Comparison of ENCODE assay signal across 9 cellular contexts in genomic region chr17:50056961-50057330, GRCh38. TPM values are rescaled to one million over a fixed set of nuclear protein-coding genes. Genes with fewer than 3 reads are reported as not detected.
A peak's percentile ranks its signal among the peaks of the same experiment; 100 is the strongest.
DNase-seq lines count a peak whose midpoint lies in the region; ATAC-seq, FAIRE-seq and TF ChIP-seq lines count a peak whose summit lies in the region.
"Had no signal": no experiment of that assay in that cellular context is flagged by ENCODE, and none has a peak within 500 bp of the region (broad histone marks: within the 10 kb centered on the region; RNA-seq: fewer than 3 reads in every experiment).

No MANE protein-coding gene starts in this region.

- H3K4me3 Mint-ChIP-seq in CD8-positive, alpha-beta T cell: peak overlapping the region; percentile 89
- peak overlapping the region; percentile 89 for H3K4me3 Mint-ChIP-seq in natural killer cell

- TF ChIP-seq RAD21 in H1 (IDR thresholded peaks at IDR 0.05 in 1 of 2, conservative IDR thresholded peaks at IDR 0.05 in 1 of 2; ENCODE audit: low read depth in 2 of 2, low read length in 2 of 2): no peak

- no peaks in the 10 kb centered on the region for H3K9me3 ChIP-seq in CD8-positive, alpha-beta T cell (ENCODE audit: low read length)
- H3K9me3 ChIP-seq in MM.1S (replicated peaks; ENCODE audit: insufficient read depth, low read length) (no peaks in the 10 kb centered on the region), H1 (ENCODE audit: insufficient read depth in 2 of 2, low read depth in 1 of 2, low read length in 1 of 2) (no peaks in the 10 kb centered on the region)

- no peaks in the 10 kb centered on the region for H3K36me3 ChIP-seq in CD8-positive, alpha-beta T cell (ENCODE audit: insufficient read depth, low read length)
- H3K36me3 ChIP-seq in MM.1S (replicated peaks; ENCODE audit: insufficient read depth, low read length): no peaks in the 10 kb centered on the region
- no peaks in the 10 kb centered on the region for H3K36me3 ChIP-seq in H1 (ENCODE audit: control insufficient read depth in 2 of 4, insufficient read depth in 4 of 4, low read length in 3 of 4)

- H4K8ac ChIP-seq in H1 (ENCODE audit: extremely low read depth, insufficient read depth, low read length): no peak overlapping the region

- intact Hi-C loops in CD8-positive, alpha-beta T cell (cut with DNase I, micrococcal nuclease): loop anchor here in 1 of 2 experiments (1.0 to 2.0 kb wide), 2 partner anchors 30 to 83 kb away; no protein-coding TSS in a partner anchor
- intact Hi-C loops in natural killer cell (cut with micrococcal nuclease): no loop called here

- FAIRE-seq in H1 (lab: Jason Lieb, UNC): no peak
- FAIRE-seq: K562 had no signal

- H3K56ac ChIP-seq in H1 (replicated peaks; ENCODE audit: insufficient read length, low read depth, low read length): no peak overlapping the region

- WGBS in H1 (ENCODE audit: extremely low coverage in 1 of 2, insufficient coverage in 1 of 2, insufficient read length in 1 of 2, insufficient replicate concordance in 2 of 2, low coverage in 1 of 2, low lambda C conversion rate in 2 of 2, missing lambda C conversion rate in 1 of 2), 2 experiments: 13% methylated on average over 13 of the region's 15 CpGs; no CpG with 5 or more reads in 1 of the 2 experiments

- H3K4ac ChIP-seq in H1 (replicated peaks; ENCODE audit: insufficient read length, low read depth, low read length): no peak overlapping the region

- no peak for ATAC-seq in CD8-positive, alpha-beta T cell
- ATAC-seq in natural killer cell: no peak

- POLR2A ChIA-PET in CD8-positive, alpha-beta T cell (lab: Charles Lee): interaction anchor here (2.6 kb wide), 1 partner anchor 37 kb away, joined by 9 read pairs; the partner anchor contains the start of gene PDK2
- POLR2A ChIA-PET in H1 (lab: Charles Lee; ENCODE audit: partially characterized antibody): interaction anchor here (1.0 to 3.7 kb wide), 8 partner anchors 12 to 69 kb away, joined by 3 to 23 read pairs (median 4); no protein-coding TSS in a partner anchor

- H2AFZ ChIP-seq in MM.1S (ENCODE audit: low read length) (0 out of 2 replicates have a peak overlapping the region, but pooled peaks have one; percentile 87), H1 (ENCODE audit: low read length) (peak overlapping the region; percentile 3; the same call in 1 of the 2 replicates)

- DNase-seq in CD8-positive, alpha-beta T cell: peak in 1 of 7 experiments; percentile 50
- no peak for DNase-seq in MM.1S
- DNase-seq in H1 (ENCODE audit: low read depth in 1 of 2, low spot score in 2 of 2): peak in 1 of 2 experiments; percentile 63
- DNase-seq in natural killer cell: no peak
- DNase-seq in CD1c-positive myeloid dendritic cell (ENCODE audit: extremely low spot score): no peak
- no peak for DNase-seq in stimulated activated CD4-positive, alpha-beta T cell treated with anti-CD3 and anti-CD28 coated beads, Interleukin-1b, Interleukin-23, amount 100 ng/mL, for 48 hours
- no peak for DNase-seq in activated CD4-positive, CD25-positive, alpha-beta regulatory T cell treated with anti-CD3 and anti-CD28 coated beads, Interleukin-2, amount 50 U/mL, for 72 hours
- no peak for DNase-seq in NCI-H146 treated with DMSO at 0.1 percent for 48 hours (lab: John Stamatoyannopoulos, UW; ENCODE audit: unreplicated experiment)

- no peak overlapping the region for H3K27ac Mint-ChIP-seq in CD8-positive, alpha-beta T cell
- H3K27ac Mint-ChIP-seq in natural killer cell: no peak overlapping the region

- H2AK5ac ChIP-seq in H1 (ENCODE audit: low read depth, low read length): no peak overlapping the region

- TF ChIP-seq POLR2A in H1 (IDR thresholded peaks at IDR 0.05; ENCODE audit: control extremely low read depth in 1 of 2, low read depth in 2 of 2, low read length in 2 of 2): no peak

- H3K79me2 ChIP-seq in MM.1S (ENCODE audit: low read length): peaks cover 30% of the 10 kb centered on the region
- no peaks in the 10 kb centered on the region for H3K79me2 ChIP-seq in H1 (ENCODE audit: control insufficient read depth in 1 of 2, insufficient read depth in 2 of 2, low read length in 2 of 2)

- no peaks in the 10 kb centered on the region for H3K9me2 ChIP-seq in MM.1S (replicated peaks; ENCODE audit: insufficient read depth, low read length)

- peaks cover 15% of the 10 kb centered on the region for H3K23me2 ChIP-seq in H1 (ENCODE audit: low read depth, low read length)

- no peak overlapping the region for H3K23ac ChIP-seq in H1 (ENCODE audit: insufficient read length)

- H3K4me1 Mint-ChIP-seq in CD8-positive, alpha-beta T cell (ENCODE audit: low read depth): peaks cover 19% of the 10 kb centered on the region
- H3K4me1 Mint-ChIP-seq in natural killer cell: peaks cover 10 to 25% of the 10 kb centered on the region in 2 donors

- no peak for TF ChIP-seq EP300 in H1 (IDR thresholded peaks at IDR 0.05; ENCODE audit: borderline replicate concordance in 1 of 2, low read depth in 2 of 2, low read length in 2 of 2)

- TF ChIP-seq CTCF in CD8-positive, alpha-beta T cell (IDR thresholded peaks at IDR 0.05): no peak
- no peak for TF ChIP-seq CTCF in MM.1S (IDR thresholded peaks at IDR 0.05; ENCODE audit: low read length)
- TF ChIP-seq CTCF in H1 (IDR thresholded peaks at IDR 0.05; ENCODE audit: control extremely low read depth in 1 of 3, insufficient read depth in 1 of 3, low read depth in 1 of 3, low read length in 3 of 3): no peak
- no peak for TF ChIP-seq CTCF in natural killer cell (IDR thresholded peaks at IDR 0.05)

- H2BK12ac ChIP-seq in H1 (ENCODE audit: low read depth, low read length): peak overlapping the region; percentile 31; the same call in 1 of the 2 replicates

- H4K20me1 ChIP-seq in MM.1S (ENCODE audit: insufficient read depth, low read length): no peaks in the 10 kb centered on the region
- no peaks in the 10 kb centered on the region for H4K20me1 ChIP-seq in H1 (replicated peaks in 1 of 2; ENCODE audit: control insufficient read depth in 1 of 2, insufficient read depth in 2 of 2, low read length in 2 of 2)

- H3K36me3 Mint-ChIP-seq in CD8-positive, alpha-beta T cell: peaks cover 4% of the 10 kb centered on the region
- H3K36me3 Mint-ChIP-seq in natural killer cell: no peaks in the 10 kb centered on the region

- H4K91ac ChIP-seq in H1 (replicated peaks; ENCODE audit: insufficient read length, low read length): no peak overlapping the region

- H4K5ac ChIP-seq in H1 (ENCODE audit: insufficient read length, low read depth, low read length): no peak overlapping the region

- H3K18ac ChIP-seq in H1 (ENCODE audit: extremely low read depth, low read length): peak overlapping the region; percentile 57; the same call in 1 of the 2 replicates

- H3K4me3 ChIP-seq in CD8-positive, alpha-beta T cell (ENCODE audit: low read depth, low read length): peak overlapping the region; percentile 64
- H3K4me3 ChIP-seq in MM.1S (ENCODE audit: low read length): peak overlapping the region; percentile 57
- H3K4me3 ChIP-seq in H1 (ENCODE audit: extremely low read depth in 1 of 4, insufficient read depth in 2 of 4, low read depth in 3 of 4, low read length in 4 of 4): peak overlapping the region; percentile 37 to 65 (median 58)

- H3K4me2 ChIP-seq in MM.1S (ENCODE audit: low read depth, low read length) (peak overlapping the region; percentile 93), H1 (ENCODE audit: insufficient read depth in 1 of 2, low read depth in 2 of 2, low read length in 2 of 2) (peak overlapping the region; percentile 70 to 89)

- H3K27me3 ChIP-seq in CD8-positive, alpha-beta T cell (ENCODE audit: insufficient read depth, low read length): no peaks in the 10 kb centered on the region
- H3K27me3 ChIP-seq in MM.1S (replicated peaks; ENCODE audit: insufficient read depth, low read length): no peaks in the 10 kb centered on the region
- H3K27me3 ChIP-seq in H1 (replicated peaks in 1 of 4; ENCODE audit: control insufficient read depth in 3 of 4, extremely low read depth in 1 of 4, insufficient read depth in 3 of 4, low read length in 3 of 4): peaks cover 0 to 13% (median 11%) of the 10 kb centered on the region in 4 experiments; a peak in 5 of 7 replicates

- no peak overlapping the region for H3K14ac ChIP-seq in H1 (ENCODE audit: insufficient read length)

- CTCF ChIA-PET in CD8-positive, alpha-beta T cell (lab: Charles Lee): interaction anchor here (0.9 to 3.2 kb wide), 12 partner anchors 11 to 240 kb away, joined by 3 to 12 read pairs (median 4); partner anchors contain the start of gene PDK2
- CTCF ChIA-PET in H1 (lab: Charles Lee; ENCODE audit: partially characterized antibody): interaction anchor here (0.6 to 14.6 kb wide), 21 partner anchors 8 to 194 kb away, joined by 3 to 169 read pairs (median 4); partner anchors contain the start of gene PDK2

- H3K9ac ChIP-seq in MM.1S (ENCODE audit: low read length) (peak overlapping the region; percentile 63; the same call in 1 of the 2 replicates), H1 (replicated peaks in 1 of 4; ENCODE audit: extremely low read depth in 1 of 4, low read depth in 3 of 4, low read length in 3 of 4) (no peak overlapping the region)

- H2BK20ac ChIP-seq in H1 (ENCODE audit: low read length): peak overlapping the region; percentile 68

- no peaks in the 10 kb centered on the region for H3K27me3 Mint-ChIP-seq in CD8-positive, alpha-beta T cell (ENCODE audit: low read depth)
- peaks cover 28 to 32% of the 10 kb centered on the region in 2 donors for H3K27me3 Mint-ChIP-seq in natural killer cell (ENCODE audit: low read depth in 2 of 2)

- no peak overlapping the region for H2BK5ac ChIP-seq in H1 (ENCODE audit: low read depth, low read length)

- no peak overlapping the region for H3K27ac ChIP-seq in CD8-positive, alpha-beta T cell (ENCODE audit: low read depth, low read length)
- H3K27ac ChIP-seq in MM.1S (ENCODE audit: low read length) (no peak overlapping the region), H1 (ENCODE audit: low read depth, low read length) (no peak overlapping the region)

- H3K9me3 Mint-ChIP-seq in CD8-positive, alpha-beta T cell: no peaks in the 10 kb centered on the region
- H3K9me3 Mint-ChIP-seq in natural killer cell: no peaks in the 10 kb centered on the region

- H2BK120ac ChIP-seq in H1 (replicated peaks; ENCODE audit: low read depth, low read length): no peak overlapping the region

- H3K79me1 ChIP-seq in H1 (ENCODE audit: low read depth, low read length): no peaks in the 10 kb centered on the region

- peak overlapping the region; percentile 19; the same call in 1 of the 2 replicates for H2BK15ac ChIP-seq in H1 (ENCODE audit: low read length)

- peaks cover 9% of the 10 kb centered on the region for H3K4me1 ChIP-seq in CD8-positive, alpha-beta T cell (ENCODE audit: insufficient read depth, low read length)
- peaks cover 19% of the 10 kb centered on the region for H3K4me1 ChIP-seq in MM.1S (ENCODE audit: low read length)
- H3K4me1 ChIP-seq in H1 (replicated peaks in 1 of 4; ENCODE audit: control insufficient read depth in 3 of 4, insufficient read depth in 4 of 4, low read length in 3 of 4): peaks cover 5 to 10% (median 10%) of the 10 kb centered on the region in 4 experiments; a peak in 6 of 7 replicates

- H3F3A ChIP-seq in MM.1S (ENCODE audit: insufficient read depth, low read length): peaks cover 18% of the 10 kb centered on the region

RNA-seq across cellular contexts. Expression of gene ITGA3, which starts 1.0 kb away (rescaled TPM):
- total RNA-seq in CD8-positive, alpha-beta T cell: 1 to 10 TPM; 1.6 to 2.0 TPM
- total RNA-seq in H1 (2021; fragmentation: NEBNext Ultra II Directional; extraction: Animal tissue kit (Norgen Biotek cat#: 25700)): 21.7 and 24.2 TPM in 2 replicates
- 24.0 and 34.4 TPM in 2 replicates for polyA plus RNA-seq in H1 (2011; rRNA removed)
- polyA plus RNA-seq in H1 (2011; cell fraction: cytosol; rRNA removed): 23.6 TPM
- 46.6 TPM for polyA plus RNA-seq in H1 (2011; cell fraction: nucleus; rRNA removed)
- 22.1 to 30.6 TPM (median 25.9 TPM) in 4 replicates for polyA plus RNA-seq in H1 (2012, experiment 1 of 2)
- polyA plus RNA-seq in H1 (2012, experiment 2 of 2): 18.4 TPM
- polyA plus RNA-seq in H1 (2013, experiment 1 of 2): 35.2 TPM
- 29.2 TPM for polyA plus RNA-seq in H1 (2013, experiment 2 of 2)
- 24.6 and 29.1 TPM in 2 replicates for polyA minus RNA-seq in H1 (2011; rRNA and poly(A)+ RNA removed)
- 32.7 TPM for polyA minus RNA-seq in H1 (2011; cell fraction: cytosol; rRNA and poly(A)+ RNA removed)
- 31.4 TPM for polyA minus RNA-seq in H1 (2011; cell fraction: nucleus; rRNA and poly(A)+ RNA removed)
- total RNA-seq in natural killer cell: 1 to 10 TPM in 2 of 3 donors, under 1 TPM in 1; 0.47 to 2.8 (median 1.4) TPM

RNA-seq across cellular contexts. Expression of gene PDK2, which starts 38.2 kb away (rescaled TPM):
- total RNA-seq in CD8-positive, alpha-beta T cell: 10 to 100 TPM in 1 of 2 experiments, 1 to 10 TPM in 1; 8.4 to 10.4 TPM
- 17.8 and 18.3 TPM in 2 replicates for total RNA-seq in H1 (2021; fragmentation: NEBNext Ultra II Directional; extraction: Animal tissue kit (Norgen Biotek cat#: 25700))
- polyA plus RNA-seq in H1 (2011; rRNA removed): 121 and 154 TPM in 2 replicates
- 49.3 TPM for polyA plus RNA-seq in H1 (2011; cell fraction: cytosol; rRNA removed)
- 74.7 TPM for polyA plus RNA-seq in H1 (2011; cell fraction: nucleus; rRNA removed)
- 14.5 to 28.8 TPM (median 21.8 TPM) in 4 replicates for polyA plus RNA-seq in H1 (2012, experiment 1 of 2)
- 16.0 TPM for polyA plus RNA-seq in H1 (2012, experiment 2 of 2)
- polyA plus RNA-seq in H1 (2013, experiment 1 of 2): 17.4 TPM
- polyA plus RNA-seq in H1 (2013, experiment 2 of 2): 17.7 TPM
- 63.4 and 70.8 TPM in 2 replicates for polyA minus RNA-seq in H1 (2011; rRNA and poly(A)+ RNA removed)
- 22.0 TPM for polyA minus RNA-seq in H1 (2011; cell fraction: cytosol; rRNA and poly(A)+ RNA removed)
- 45.0 TPM for polyA minus RNA-seq in H1 (2011; cell fraction: nucleus; rRNA and poly(A)+ RNA removed)
- total RNA-seq in natural killer cell: 10 to 100 TPM; 23.2 to 32.9 (median 23.6) TPM
